ENCODE assay signal across 21 cellular contexts in genomic region chr12:99769581-99769980, GRCh38.
DNase-seq lines count a peak whose midpoint lies in the region; ATAC-seq and TF ChIP-seq lines count a peak whose summit lies in the region.
"Had no signal": no experiment of that assay in that cellular context is flagged by ENCODE, and none has a peak within 500 bp of the region (broad histone marks: within the 10 kb centered on the region; RNA-seq: fewer than 3 reads in every experiment).

No MANE protein-coding gene starts in this region.

- no peak overlapping the region for H3K4me2 ChIP-seq in GM23338
- H3K4me2 ChIP-seq: A549; BLaER1 treated with 17β-estradiol and CSF1 and Interleukin-3, amounts not matched to agents 10 nM and 100 nM had no signal

- peaks cover 4% of the 10 kb centered on the region; the same call in 2 of the 3 replicates for H3K4me1 Mint-ChIP-seq in GM23338
- peaks cover 11% of the 10 kb centered on the region for H3K4me1 Mint-ChIP-seq in WTC11
- H3K4me1 Mint-ChIP-seq: IgD-negative memory B cell had no signal

- H3F3A ChIP-seq in GM23338 (replicated peaks; ENCODE audit: low read depth) = no peaks in the 10 kb centered on the region

- H3K4me3 Mint-ChIP-seq in GM23338 (no peak overlapping the region), WTC11 (no peak overlapping the region)
- H3K4me3 Mint-ChIP-seq: CD8-positive, alpha-beta T cell; IgD-negative memory B cell had no signal

- H3K27ac Mint-ChIP-seq in GM23338 (peak overlapping the region; percentile 25; the same call in 1 of the 2 replicates), WTC11 (peak overlapping the region; percentile 92; the same call in 1 of the 2 replicates)
- H3K27ac Mint-ChIP-seq: CD8-positive, alpha-beta T cell; IgD-negative memory B cell had no signal

- H3K27me3 Mint-ChIP-seq in GM23338 (ENCODE audit: insufficient read depth, low read depth, poor library complexity) (no peaks in the 10 kb centered on the region), WTC11 (ENCODE audit: low read depth) (no peaks in the 10 kb centered on the region)
- H3K27me3 Mint-ChIP-seq: IgD-negative memory B cell had no signal

- H3K36me3 Mint-ChIP-seq in GM23338 (ENCODE audit: low read depth) (no peaks in the 10 kb centered on the region), WTC11 (no peaks in the 10 kb centered on the region)
- H3K36me3 Mint-ChIP-seq: CD8-positive, alpha-beta T cell; IgD-negative memory B cell had no signal

- H2AFZ ChIP-seq in GM23338 (no peak overlapping the region), neuron (ENCODE audit: low read depth, low read length) (peak overlapping the region; percentile 23)

- TF ChIP-seq CTCF in GM23338 (conservative IDR thresholded peaks at IDR 0.05; ENCODE audit: low read depth in 2 of 2) (no peak), WTC11 (IDR thresholded peaks at IDR 0.05) (no peak)

- no peaks in the 10 kb centered on the region for H3K9me3 ChIP-seq in neuron (ENCODE audit: low read length)
- H3K9me3 ChIP-seq: A549, MG63 had no signal

- CTCF ChIA-PET in WTC11 (lab: Charles Lee) = interaction anchor here (0.9 to 3.2 kb wide), 3 partner anchors 8 to 383 kb away, joined by 4 to 30 read pairs (median 19); no protein-coding TSS in a partner anchor

- H3K79me2 ChIP-seq in GM23338 (replicated peaks; ENCODE audit: insufficient read depth) = no peaks in the 10 kb centered on the region

- no peak overlapping the region for H3K27ac ChIP-seq in GM23338 (ENCODE audit: low read depth)
- H3K27ac ChIP-seq: A549 had no signal

- H3K4me3 ChIP-seq in GM23338 (no peak overlapping the region), neuron (ENCODE audit: low read length) (no peak overlapping the region)
- H3K4me3 ChIP-seq: A549; BLaER1 treated with 17β-estradiol and CSF1 and Interleukin-3, amounts not matched to agents 10 nM and 100 nM; MG63 had no signal

- H3K9me2 ChIP-seq in GM23338 (ENCODE audit: insufficient read depth) = no peaks in the 10 kb centered on the region

- H3K27me3 ChIP-seq in GM23338 (ENCODE audit: insufficient read depth) = no peaks in the 10 kb centered on the region
- H3K27me3 ChIP-seq in neuron (ENCODE audit: insufficient read depth, low read length) = no peaks in the 10 kb centered on the region
- H3K27me3 ChIP-seq: BLaER1 treated with 17β-estradiol and CSF1 and Interleukin-3, amounts not matched to agents 10 nM and 100 nM had no signal

- POLR2A ChIA-PET in WTC11 (lab: Charles Lee) = no interaction called here

- no peaks in the 10 kb centered on the region for H4K20me1 ChIP-seq in GM23338 (replicated peaks; ENCODE audit: insufficient read depth)
- H4K20me1 ChIP-seq: BLaER1 treated with 17β-estradiol and CSF1 and Interleukin-3, amounts not matched to agents 10 nM and 100 nM had no signal

- no peaks in the 10 kb centered on the region for H3K36me3 ChIP-seq in GM23338 (ENCODE audit: insufficient read depth)
- H3K36me3 ChIP-seq in neuron (ENCODE audit: insufficient read depth, low read length) = no peaks in the 10 kb centered on the region
- H3K36me3 ChIP-seq: MG63 had no signal

- ATAC-seq in GM23338 = no peak; the same call in 2 of the 3 replicates
- ATAC-seq in WTC11 = no peak
- ATAC-seq: A549; CD8-positive, alpha-beta T cell had no signal

- H3K4me1 ChIP-seq in GM23338 (ENCODE audit: insufficient read depth) = no peaks in the 10 kb centered on the region
- H3K4me1 ChIP-seq in neuron (ENCODE audit: insufficient read depth, low read length) = no peaks in the 10 kb centered on the region
- H3K4me1 ChIP-seq: A549 had no signal

- H3K9me3 Mint-ChIP-seq in GM23338 = no peaks in the 10 kb centered on the region
- H3K9me3 Mint-ChIP-seq in WTC11 = no peaks in the 10 kb centered on the region
- H3K9me3 Mint-ChIP-seq: CD8-positive, alpha-beta T cell had no signal

- DNase-seq in GM23338 (ENCODE audit: low spot score) (no peak), NCI-H1105 treated with DMSO at 0.1 percent for 48 hours (lab: John Stamatoyannopoulos, UW) (peak; percentile 83), WTC11 (ENCODE audit: low spot score) (no peak), AML-193 (lab: John Stamatoyannopoulos, UW) (no peak), NCI-H1092 (lab: John Stamatoyannopoulos, UW) (no peak), DMS 273 (lab: John Stamatoyannopoulos, UW; ENCODE audit: unreplicated experiment) (no peak)
- DNase-seq: CD8-positive, alpha-beta T cell; Kasumi-1; MG63; NCI-H1048; NCI-H1694; NCI-H2081 treated with DMSO at 0.1 percent for 48 hours; NCI-H345; NCI-H524 treated with DMSO at 0.1 percent for 48 hours; OCI-M1; Right ventricle myocardium superior; SW 1271 had no signal

TF ChIP-seq in GM23338, 12 proteins besides CTCF, POLR2A, EP300 and RAD21:
- no peak for TF ChIP-seq ZNF331 (CRISPR knock-in tag; IDR thresholded peaks at IDR 0.05; ENCODE audit: low read depth)
- TF ChIP-seq ETS1 (IDR thresholded peaks at IDR 0.05) = no peak

TF ChIP-seq in WTC11, 78 proteins besides CTCF, POLR2A, EP300 and RAD21 (continues in another document):
- TF ChIP-seq NR3C1 (CRISPR knock-in tag; conservative IDR thresholded peaks at IDR 0.05; ENCODE audit: low read depth) (no peak), RORB (CRISPR knock-in tag; IDR thresholded peaks at IDR 0.05) (no peak), FOXP4 (CRISPR knock-in tag; IDR thresholded peaks at IDR 0.05) (no peak), CREM (CRISPR knock-in tag; IDR thresholded peaks at IDR 0.05) (no peak), NFYB (CRISPR knock-in tag; conservative IDR thresholded peaks at IDR 0.05; ENCODE audit: low read depth) (no peak), ZBTB43 (CRISPR knock-in tag; IDR thresholded peaks at IDR 0.05) (no peak), MLX (CRISPR knock-in tag; IDR thresholded peaks at IDR 0.05) (no peak), NFE2L1 (CRISPR knock-in tag; IDR thresholded peaks at IDR 0.05) (no peak), ZBTB21 (CRISPR knock-in tag; IDR thresholded peaks at IDR 0.05; ENCODE audit: borderline replicate concordance) (no peak), ARID4B (CRISPR knock-in tag; IDR thresholded peaks at IDR 0.05; ENCODE audit: borderline replicate concordance) (no peak)
